ENCODE assay signal across 8 cellular contexts in the genomic region with DNA sequence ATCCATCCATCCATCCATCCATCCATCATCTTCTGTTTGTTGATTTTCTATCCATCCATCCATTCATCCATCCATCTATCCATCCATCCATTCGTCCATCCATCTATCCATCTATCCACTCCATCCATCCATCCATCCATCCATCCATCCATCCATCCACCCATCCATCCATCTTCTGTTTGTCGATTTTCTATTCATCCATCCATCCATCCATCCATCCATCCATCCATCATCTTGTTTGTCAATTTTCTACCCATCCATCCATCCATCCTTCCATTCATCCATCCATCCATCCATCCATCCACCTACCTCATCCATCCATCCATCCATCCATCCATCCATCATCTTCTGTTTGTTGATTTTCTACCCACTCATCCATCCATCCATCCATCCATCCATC.
DNase-seq lines count a peak whose midpoint lies in the region; ATAC-seq, FAIRE-seq and TF ChIP-seq lines count a peak whose summit lies in the region.
"Not testable (repeated sequence)": the region's sequence is repeated elsewhere in the genome, so short reads cannot be mapped to it uniquely, and the experiment has no call there.

No MANE protein-coding gene starts in this region.

- H3K27me3 ChIP-seq in GM12878 (replicated peaks in 1 of 2; ENCODE audit: control insufficient read depth in 2 of 2, insufficient read depth in 2 of 2, low read length in 1 of 2); H1 (replicated peaks in 1 of 4; ENCODE audit: control insufficient read depth in 3 of 4, extremely low read depth in 1 of 4, insufficient read depth in 3 of 4, low read length in 3 of 4); neural cell (ENCODE audit: insufficient read depth, low read depth, low read length): not testable (repeated sequence)

- H3K27ac Mint-ChIP-seq in memory B cell, result peak overlapping the region; percentile 80
- peak overlapping the region; percentile 29 for H3K27ac Mint-ChIP-seq in stimulated activated naive CD8-positive, alpha-beta T cell treated with anti-CD3 and anti-CD28 coated beads, Interleukin-15, Interleukin-2, amounts not matched to agents 100 ng/mL and 50 ng/mL, for 24 hours

- not testable (repeated sequence) for H4K20me1 ChIP-seq in GM12878 (ENCODE audit: control insufficient read depth, insufficient read depth); H1 (replicated peaks in 1 of 2; ENCODE audit: control insufficient read depth in 1 of 2, insufficient read depth in 2 of 2, low read length in 2 of 2); neural cell (ENCODE audit: insufficient read depth)

- H3K9ac ChIP-seq in GM12878 (ENCODE audit: control insufficient read depth, insufficient read depth, low read length); H1 (replicated peaks in 1 of 4; ENCODE audit: extremely low read depth in 1 of 4, low read depth in 3 of 4, low read length in 3 of 4); neural cell (ENCODE audit: low read length): not testable (repeated sequence)

- not testable (repeated sequence) for H3K27ac ChIP-seq in HEK293 (ENCODE audit: extremely low read depth, low read depth, low read length); GM12878 (ENCODE audit: control insufficient read depth, insufficient read depth); H1 (ENCODE audit: low read depth, low read length); neural cell (ENCODE audit: low read length)
- H3K27ac ChIP-seq in caudate nucleus (ENCODE audit: low read depth, low read length), result peak overlapping the region; percentile 21

- CTCF ChIA-PET in HEK293 (lab: Yijun Ruan, JAX); H1 (lab: Charles Lee; ENCODE audit: partially characterized antibody): not testable (repeated sequence)
- CTCF ChIA-PET in GM12878 (lab: Yijun Ruan, JAX), result interaction anchor here (0.7 kb wide), 1 partner anchor 44 kb away, joined by 3 read pairs; no protein-coding TSS in a partner anchor

- intact Hi-C loops in GM12878 (cut with micrococcal nuclease; ENCODE audit: unreplicated experiment), result not testable (repeated sequence)

- H4K8ac ChIP-seq in H1 (ENCODE audit: extremely low read depth, insufficient read depth, low read length), result not testable (repeated sequence)

- TF ChIP-seq CTCF in HEK293 (tag by site-specific recombination; IDR thresholded peaks at IDR 0.05); GM12878 (IDR thresholded peaks at IDR 0.05 in 2 of 3, conservative IDR thresholded peaks at IDR 0.05 in 1 of 3; ENCODE audit: control insufficient read depth in 2 of 3, extremely low read depth in 1 of 3, insufficient read depth in 1 of 3, low read depth in 3 of 3, low read length in 3 of 3); H1 (IDR thresholded peaks at IDR 0.05; ENCODE audit: control extremely low read depth in 1 of 3, insufficient read depth in 1 of 3, low read depth in 1 of 3, low read length in 3 of 3); neural cell (IDR thresholded peaks at IDR 0.05; ENCODE audit: poor library complexity, severe bottlenecking): not testable (repeated sequence)

- not testable (repeated sequence) for H2AFZ ChIP-seq in GM12878 (ENCODE audit: control insufficient read depth, low read depth, low read length); H1 (ENCODE audit: low read length); neural cell (ENCODE audit: low read depth, low read length)

- H3K9me3 ChIP-seq in HEK293 (ENCODE audit: control insufficient read depth, insufficient read depth, low read depth, low read length); GM12878 (replicated peaks; ENCODE audit: control insufficient read depth, insufficient read depth, low read length); H1 (ENCODE audit: insufficient read depth in 2 of 2, low read depth in 1 of 2, low read length in 1 of 2); neural cell (ENCODE audit: low read length): not testable (repeated sequence)

- TF ChIP-seq RAD21 in GM12878 (IDR thresholded peaks at IDR 0.05; ENCODE audit: insufficient read depth, low read depth, low read length); H1 (IDR thresholded peaks at IDR 0.05 in 1 of 2, conservative IDR thresholded peaks at IDR 0.05 in 1 of 2; ENCODE audit: low read depth in 2 of 2, low read length in 2 of 2); neural cell (conservative IDR thresholded peaks at IDR 0.05): not testable (repeated sequence)

- H2BK20ac ChIP-seq in H1 (ENCODE audit: low read length), result not testable (repeated sequence)

- not testable (repeated sequence) for H3K4ac ChIP-seq in H1 (replicated peaks; ENCODE audit: insufficient read length, low read depth, low read length)

- not testable (repeated sequence) for H3F3A ChIP-seq in neural cell (ENCODE audit: insufficient read depth, low read length, poor library complexity, severe bottlenecking)

- not testable (repeated sequence) for H3K4me1 ChIP-seq in HEK293 (ENCODE audit: control insufficient read depth, insufficient read depth, low read length); GM12878 (ENCODE audit: control insufficient read depth, insufficient read depth, low read length); H1 (replicated peaks in 1 of 4; ENCODE audit: control insufficient read depth in 3 of 4, insufficient read depth in 4 of 4, low read length in 3 of 4)

- not testable (repeated sequence) for TF ChIP-seq EP300 in GM12878 (IDR thresholded peaks at IDR 0.05; ENCODE audit: borderline replicate concordance in 1 of 2, control insufficient read depth in 1 of 2, low read depth in 2 of 2, low read length in 2 of 2); H1 (IDR thresholded peaks at IDR 0.05; ENCODE audit: borderline replicate concordance in 1 of 2, low read depth in 2 of 2, low read length in 2 of 2); neural cell (conservative IDR thresholded peaks at IDR 0.05; ENCODE audit: poor library complexity, severe bottlenecking)

- H3K4me2 ChIP-seq in GM12878 (ENCODE audit: control insufficient read depth, insufficient read depth); H1 (ENCODE audit: insufficient read depth in 1 of 2, low read depth in 2 of 2, low read length in 2 of 2); neural cell (ENCODE audit: low read length): not testable (repeated sequence)

- H3K9me3 Mint-ChIP-seq in memory B cell, result not testable (repeated sequence)
- peaks cover 16% of the 10 kb centered on the region for H3K9me3 Mint-ChIP-seq in stimulated activated naive CD8-positive, alpha-beta T cell treated with anti-CD3 and anti-CD28 coated beads, Interleukin-15, Interleukin-2, amounts not matched to agents 100 ng/mL and 50 ng/mL, for 24 hours

- not testable (repeated sequence) for H4K91ac ChIP-seq in H1 (replicated peaks; ENCODE audit: insufficient read length, low read length)

- H3K79me2 ChIP-seq in GM12878 (ENCODE audit: control insufficient read depth, insufficient read depth, low read length), result peaks cover 22% of the 10 kb centered on the region
- H3K79me2 ChIP-seq in H1 (ENCODE audit: control insufficient read depth in 1 of 2, insufficient read depth in 2 of 2, low read length in 2 of 2); neural cell (replicated peaks; ENCODE audit: insufficient read depth, low read length): not testable (repeated sequence)

- not testable (repeated sequence) for H3K18ac ChIP-seq in H1 (ENCODE audit: extremely low read depth, low read length)

- H3K23me2 ChIP-seq in H1 (ENCODE audit: low read depth, low read length), result not testable (repeated sequence)

- H3K23ac ChIP-seq in H1 (ENCODE audit: insufficient read length), result not testable (repeated sequence)

- BruUV-seq in GM12878 (replicated peaks; lab: Mats Ljungman, UMichigan), result not testable (repeated sequence)

- H2AK5ac ChIP-seq in H1 (ENCODE audit: low read depth, low read length), result not testable (repeated sequence)

- not testable (repeated sequence) for H2BK12ac ChIP-seq in H1 (ENCODE audit: low read depth, low read length)

- H3K9me2 ChIP-seq in neural cell (ENCODE audit: insufficient read depth, low read length), result not testable (repeated sequence)

- not testable (repeated sequence) for H4K5ac ChIP-seq in H1 (ENCODE audit: insufficient read length, low read depth, low read length)

- not testable (repeated sequence) for H3K4me3 ChIP-seq in HEK293 (ENCODE audit: low read depth, low read length); GM12878; H1 (ENCODE audit: extremely low read depth in 1 of 4, insufficient read depth in 2 of 4, low read depth in 3 of 4, low read length in 4 of 4)
- peak overlapping the region; percentile 11 for H3K4me3 ChIP-seq in neural cell (ENCODE audit: low read length)

- H3K27me3 Mint-ChIP-seq in memory B cell; stimulated activated naive CD8-positive, alpha-beta T cell treated with anti-CD3 and anti-CD28 coated beads, Interleukin-15, Interleukin-2, amounts not matched to agents 100 ng/mL and 50 ng/mL, for 24 hours: not testable (repeated sequence)

- SMC1A ChIA-PET in GM12878 (lab: Charles Lee; ENCODE audit: uncharacterized antibody, unreplicated experiment), result interaction anchor here (1.2 kb wide), 1 partner anchor 78 kb away, joined by 3 read pairs; no protein-coding TSS in a partner anchor

- RAD21 ChIA-PET in GM12878 (lab: Charles Lee; ENCODE audit: unreplicated experiment), result interaction anchor here (1.0 kb wide), 1 partner anchor 88 kb away, joined by 3 read pairs; no protein-coding TSS in a partner anchor

- H2BK15ac ChIP-seq in H1 (ENCODE audit: low read length), result not testable (repeated sequence)

- not testable (repeated sequence) for H2BK5ac ChIP-seq in H1 (ENCODE audit: low read depth, low read length)

- H3K4me3 Mint-ChIP-seq in memory B cell; stimulated activated naive CD8-positive, alpha-beta T cell treated with anti-CD3 and anti-CD28 coated beads, Interleukin-15, Interleukin-2, amounts not matched to agents 100 ng/mL and 50 ng/mL, for 24 hours: not testable (repeated sequence)

- FAIRE-seq in GM12891 (lab: Jason Lieb, UNC), result peak; percentile 70
- FAIRE-seq in GM12878 (lab: Jason Lieb, UNC); H1 (lab: Jason Lieb, UNC): not testable (repeated sequence)

- H2BK120ac ChIP-seq in H1 (replicated peaks; ENCODE audit: low read depth, low read length), result not testable (repeated sequence)

- H3K4me1 Mint-ChIP-seq in memory B cell, result peaks cover 63% of the 10 kb centered on the region
- peaks cover 45% of the 10 kb centered on the region for H3K4me1 Mint-ChIP-seq in stimulated activated naive CD8-positive, alpha-beta T cell treated with anti-CD3 and anti-CD28 coated beads, Interleukin-15, Interleukin-2, amounts not matched to agents 100 ng/mL and 50 ng/mL, for 24 hours (ENCODE audit: low read depth)

- DNase-seq in GM12891 (ENCODE audit: insufficient read length, low spot score); GM12878 (ENCODE audit: low read depth, low spot score); caudate nucleus (lab: John Stamatoyannopoulos, UW); H1 (ENCODE audit: low read depth in 1 of 2, low spot score in 2 of 2); memory B cell (ENCODE audit: low spot score in 2 of 2): not testable (repeated sequence)

- 73% methylated on average over 2 of the region's 2 CpGs for WGBS in GM12878 (ENCODE audit: insufficient coverage, insufficient replicate concordance, low lambda C conversion rate, missing lambda C conversion rate)
- WGBS in H1 (ENCODE audit: extremely low coverage in 1 of 2, insufficient coverage in 1 of 2, insufficient read length in 1 of 2, insufficient replicate concordance in 2 of 2, low coverage in 1 of 2, low lambda C conversion rate in 2 of 2, missing lambda C conversion rate in 1 of 2), 2 experiments, result 91 to 100% methylated on average over 1 to 2 of the region's 2 CpGs

- POLR2A ChIA-PET in HEK293 (lab: Yijun Ruan, JAX); H1 (lab: Charles Lee; ENCODE audit: partially characterized antibody): not testable (repeated sequence)
- POLR2A ChIA-PET in GM12878 (lab: Charles Lee), result interaction anchor here (0.8 kb wide), 1 partner anchor 22 kb away, joined by 3 read pairs; no protein-coding TSS in a partner anchor

- H3K36me3 ChIP-seq in HEK293 (ENCODE audit: control insufficient read depth in 2 of 2, insufficient read depth in 1 of 2, low read length in 2 of 2); H1 (ENCODE audit: control insufficient read depth in 2 of 4, insufficient read depth in 4 of 4, low read length in 3 of 4); neural cell (ENCODE audit: insufficient read depth, low read length): not testable (repeated sequence)
- H3K36me3 ChIP-seq in GM12878 (ENCODE audit: control insufficient read depth in 2 of 2, insufficient read depth in 2 of 2, low read length in 1 of 2), result peaks cover 2 to 15% of the 10 kb centered on the region in 2 experiments; a peak in 3 of 4 replicates

- in situ Hi-C loops in GM12878 (cut with MboI), result not testable (repeated sequence)

- H3K36me3 Mint-ChIP-seq in memory B cell, result peaks cover 34% of the 10 kb centered on the region
- H3K36me3 Mint-ChIP-seq in stimulated activated naive CD8-positive, alpha-beta T cell treated with anti-CD3 and anti-CD28 coated beads, Interleukin-15, Interleukin-2, amounts not matched to agents 100 ng/mL and 50 ng/mL, for 24 hours (ENCODE audit: low read depth), result peaks cover 20% of the 10 kb centered on the region

- H3K14ac ChIP-seq in H1 (ENCODE audit: insufficient read length), result not testable (repeated sequence)

- not testable (repeated sequence) for ATAC-seq in GM12878; memory B cell (ENCODE audit: low read depth)

- H3K79me1 ChIP-seq in H1 (ENCODE audit: low read depth, low read length), result not testable (repeated sequence)

- not testable (repeated sequence) for TF ChIP-seq POLR2A in GM12891 (IDR thresholded peaks at IDR 0.05; ENCODE audit: low read depth, low read length); GM12878 (IDR thresholded peaks at IDR 0.05; ENCODE audit: low read depth, low read length); H1 (IDR thresholded peaks at IDR 0.05; ENCODE audit: control extremely low read depth in 1 of 2, low read depth in 2 of 2, low read length in 2 of 2)

- H3K56ac ChIP-seq in H1 (replicated peaks; ENCODE audit: insufficient read length, low read depth, low read length), result peak overlapping the region; percentile 22
